8 cellular contexts compared by ENCODE assay signal in the genomic region with DNA sequence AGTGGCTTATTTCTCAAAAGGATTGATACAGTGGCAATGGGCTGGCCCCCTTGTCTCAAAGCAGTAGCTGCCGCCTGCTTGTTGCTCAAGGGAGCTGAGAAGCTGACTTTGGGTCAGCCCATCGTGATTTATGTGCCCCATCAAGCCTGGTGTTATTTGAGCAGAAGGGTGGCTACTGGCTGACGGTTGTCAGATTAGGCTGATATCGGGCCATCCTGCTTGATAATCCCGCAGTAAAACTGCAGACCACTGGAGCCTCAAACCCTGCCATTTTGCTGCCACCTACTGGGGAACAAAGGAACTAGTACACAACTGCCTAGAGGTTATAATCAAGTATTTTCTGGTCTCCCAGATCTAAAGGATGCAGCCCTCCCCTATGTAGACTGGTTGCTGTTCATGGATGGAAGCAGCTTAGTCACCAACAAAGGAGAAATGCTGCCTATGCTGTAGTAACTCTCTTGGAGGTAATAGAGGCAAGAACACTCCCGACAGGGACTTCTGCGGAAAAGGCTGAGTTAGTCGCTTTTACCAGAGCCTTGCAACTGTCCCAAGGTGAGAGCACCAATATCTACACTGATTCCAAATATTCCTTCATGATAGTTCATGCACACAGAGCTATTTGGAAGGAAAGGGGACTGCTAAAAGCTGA.
DNase-seq lines count a peak whose midpoint lies in the region; ATAC-seq and TF ChIP-seq lines count a peak whose summit lies in the region.

No MANE protein-coding gene starts in this region.

- DNase-seq in DMS53 (lab: John Stamatoyannopoulos, UW) (peak; percentile 87), LHCN-M2 (ENCODE audit: low read depth) (peak; percentile 52), RWPE2 (ENCODE audit: low spot score) (no peak), heart right ventricle (peak in 1 of 2 donors; percentile 28), retina (peak; percentile 68)
- DNase-seq in activated naive CD8-positive, alpha-beta T cell treated with anti-CD3 and anti-CD28 coated beads, Interleukin-2, amount 50 U/mL, for 16 hours (ENCODE audit: low read depth, low spot score): peak; percentile 18

- H3K27ac ChIP-seq in RWPE2 (ENCODE audit: poor library complexity, severe bottlenecking) (no peak overlapping the region), heart right ventricle (no peak overlapping the region)

- H3K9me3 ChIP-seq in RWPE2 (ENCODE audit: severe bottlenecking): no peaks in the 10 kb centered on the region
- no peaks in the 10 kb centered on the region for H3K9me3 ChIP-seq in heart right ventricle

- H3K36me3 ChIP-seq in RWPE2 (ENCODE audit: low read depth) (no peaks in the 10 kb centered on the region), heart right ventricle (no peaks in the 10 kb centered on the region)

- no peaks in the 10 kb centered on the region for H3K27me3 ChIP-seq in RWPE2 (ENCODE audit: insufficient read depth, poor library complexity, severe bottlenecking)
- peaks cover 0 to 21% (median 9%) of the 10 kb centered on the region in 7 donors for H3K27me3 ChIP-seq in heart right ventricle

- WGBS in heart right ventricle, 2 donors: 45 to 46% methylated on average over 8 of the region's 8 CpGs

- TF ChIP-seq CTCF in RWPE2 (IDR thresholded peaks at IDR 0.05; ENCODE audit: poor library complexity, severe bottlenecking) (peak; percentile 86), heart right ventricle (IDR thresholded peaks at IDR 0.05) (peak; percentile 58 to 91 (median 83))

- no peak overlapping the region for H3K4me3 ChIP-seq in RWPE2 (ENCODE audit: severe bottlenecking)
- no peak overlapping the region for H3K4me3 ChIP-seq in heart right ventricle

- H3K4me1 ChIP-seq in RWPE2 (ENCODE audit: insufficient read depth, poor library complexity, severe bottlenecking) (no peaks in the 10 kb centered on the region), heart right ventricle (no peaks in the 10 kb centered on the region)

- ATAC-seq in GM21381 (IDR thresholded peaks at IDR 0.05; ENCODE audit: unreplicated experiment): peak; percentile 57
- ATAC-seq in RWPE2 (ENCODE audit: low read depth): peak; percentile 71; the same call in 2 of the 3 replicates
- ATAC-seq in heart right ventricle: peak in 7 of 8 donors; percentile 51 to 72 (median 67)
- no peak for ATAC-seq in GM21526 (IDR thresholded peaks at IDR 0.05; ENCODE audit: low FRiP score, unreplicated experiment)

- intact Hi-C loops in heart right ventricle (cut with DNase I): loop anchor here in 9 of 10 donors (2.0 to 10.0 kb wide), 5 partner anchors 57 to 357 kb away; no protein-coding TSS in a partner anchor
